18 cellular contexts compared by ENCODE assay signal in genomic region chr11:73192272-73192671, GRCh38. TPM values are rescaled to one million over a fixed set of nuclear protein-coding genes. Genes with fewer than 3 reads are reported as not detected.
A peak's percentile ranks its signal among the peaks of the same experiment; 100 is the strongest.
DNase-seq lines count a peak whose midpoint lies in the region; ATAC-seq, FAIRE-seq and TF ChIP-seq lines count a peak whose summit lies in the region.
"Had no signal": no experiment of that assay in that cellular context is flagged by ENCODE, and none has a peak within 500 bp of the region (broad histone marks: within the 10 kb centered on the region; RNA-seq: fewer than 3 reads in every experiment).

No MANE protein-coding gene starts in this region.

- no peak overlapping the region for H3K4me3 Mint-ChIP-seq in astrocyte (ENCODE audit: unreplicated experiment)
- H3K4me3 Mint-ChIP-seq: activated CD4-positive, alpha-beta T cell treated with anti-CD3 and anti-CD28 coated beads, Interleukin-2, amount 10 ng/mL, durations not matched to agents 7 days and 5 days; neural progenitor cell; stimulated activated naive B cell treated with anti-CD40 and anti-IgM and Interleukin-4, amounts not matched to agents 10 μg/mL and 1 μg/mL and 100 μg/mL, for 72 hours; T-helper 2 cell treated with Interferon-gamma antibody and Interleukin-4, amounts not matched to agents 5 μg/mL and 100 μg/mL, for 36 hours had no signal

- H2AFZ ChIP-seq in astrocyte (ENCODE audit: low read depth, low read length), result no peak overlapping the region
- H2AFZ ChIP-seq: neural progenitor cell had no signal

- H3K27ac Mint-ChIP-seq in astrocyte (ENCODE audit: unreplicated experiment), result peak overlapping the region; percentile 20
- H3K27ac Mint-ChIP-seq: activated CD4-positive, alpha-beta T cell treated with anti-CD3 and anti-CD28 coated beads, Interleukin-2, amount 10 ng/mL, durations not matched to agents 7 days and 5 days; neural progenitor cell; stimulated activated naive B cell treated with anti-CD40 and anti-IgM and Interleukin-4, amounts not matched to agents 10 μg/mL and 1 μg/mL and 100 μg/mL, for 72 hours; T-helper 2 cell treated with Interferon-gamma antibody and Interleukin-4, amounts not matched to agents 5 μg/mL and 100 μg/mL, for 36 hours had no signal

- TF ChIP-seq CTCF in astrocyte (IDR thresholded peaks at IDR 0.05; ENCODE audit: insufficient read depth, low read depth, low read length) (no peak), lower lobe of right lung (IDR thresholded peaks at IDR 0.05) (no peak), foreskin fibroblast (IDR thresholded peaks at IDR 0.05; ENCODE audit: low read depth, low read length) (no peak)

- no peaks in the 10 kb centered on the region for H4K20me1 ChIP-seq in astrocyte (ENCODE audit: insufficient read depth, low read length)

- H3K36me3 ChIP-seq in astrocyte (ENCODE audit: insufficient read depth, low read length), result no peaks in the 10 kb centered on the region
- H3K36me3 ChIP-seq in lower lobe of right lung, result no peaks in the 10 kb centered on the region
- H3K36me3 ChIP-seq: BE2C, neural progenitor cell, right lobe of liver had no signal

- H3K9me3 Mint-ChIP-seq in astrocyte (ENCODE audit: unreplicated experiment), result no peaks in the 10 kb centered on the region
- H3K9me3 Mint-ChIP-seq: activated CD4-positive, alpha-beta T cell treated with anti-CD3 and anti-CD28 coated beads, Interleukin-2, amount 10 ng/mL, durations not matched to agents 7 days and 5 days; stimulated activated naive B cell treated with anti-CD40 and anti-IgM and Interleukin-4, amounts not matched to agents 10 μg/mL and 1 μg/mL and 100 μg/mL, for 72 hours; T-helper 2 cell treated with Interferon-gamma antibody and Interleukin-4, amounts not matched to agents 5 μg/mL and 100 μg/mL, for 36 hours had no signal

- H3K27ac ChIP-seq in astrocyte (ENCODE audit: low read depth, low read length), result no peak overlapping the region
- no peak overlapping the region for H3K27ac ChIP-seq in lower lobe of right lung
- H3K27ac ChIP-seq: neural progenitor cell, right lobe of liver had no signal

- no peaks in the 10 kb centered on the region for H3K4me1 ChIP-seq in astrocyte (ENCODE audit: insufficient read depth, low read length)
- H3K4me1 ChIP-seq in lower lobe of right lung, result peaks cover 7% of the 10 kb centered on the region
- H3K4me1 ChIP-seq: neural progenitor cell, right lobe of liver had no signal

- no peak for TF ChIP-seq POLR2A in GM12892 (IDR thresholded peaks at IDR 0.05; ENCODE audit: low read depth, low read length)

- no peaks in the 10 kb centered on the region for H3K36me3 Mint-ChIP-seq in astrocyte (ENCODE audit: low read depth, unreplicated experiment)
- H3K36me3 Mint-ChIP-seq: neural progenitor cell; stimulated activated naive B cell treated with anti-CD40 and anti-IgM and Interleukin-4, amounts not matched to agents 10 μg/mL and 1 μg/mL and 100 μg/mL, for 72 hours had no signal

- no peak for FAIRE-seq in astrocyte (lab: Jason Lieb, UNC)
- no peak for FAIRE-seq in GM12892 (lab: Jason Lieb, UNC)

- no peaks in the 10 kb centered on the region for H3K9me3 ChIP-seq in astrocyte (ENCODE audit: insufficient read depth, low read depth, low read length)
- no peaks in the 10 kb centered on the region for H3K9me3 ChIP-seq in lower lobe of right lung
- H3K9me3 ChIP-seq: BE2C, right lobe of liver had no signal

- H3K27me3 ChIP-seq in astrocyte (ENCODE audit: insufficient read depth, low read length) (no peaks in the 10 kb centered on the region), lower lobe of right lung (ENCODE audit: low read depth) (no peaks in the 10 kb centered on the region)
- H3K27me3 ChIP-seq: BE2C, neural progenitor cell, right lobe of liver had no signal

- H3K9ac ChIP-seq in astrocyte (ENCODE audit: low read length), result no peak overlapping the region
- H3K9ac ChIP-seq: neural progenitor cell had no signal

- no peak overlapping the region for H3K4me2 ChIP-seq in astrocyte (ENCODE audit: low read length)
- H3K4me2 ChIP-seq: neural progenitor cell had no signal

- H3K4me3 ChIP-seq in astrocyte (ENCODE audit: insufficient read depth, low read depth, low read length) (no peak overlapping the region), lower lobe of right lung (no peak overlapping the region), foreskin fibroblast (ENCODE audit: low read depth in 1 of 2, low read length in 2 of 2) (no peak overlapping the region)
- H3K4me3 ChIP-seq: neural progenitor cell, right lobe of liver had no signal

- in situ Hi-C loops in KBM-7 (cut with MboI; ENCODE audit: low pct_unique_long_range_greater_than_20kb, low sequenced_read_pairs), result no loop called here

- DNase-seq in Daoy (ENCODE audit: low read depth) (peak; percentile 65), HT-29 (ENCODE audit: low spot score) (peak; percentile 66), astrocyte (ENCODE audit: low read depth) (no peak), lower lobe of right lung (peak; percentile 59), foreskin fibroblast (no peak), GM12892 (ENCODE audit: insufficient read length) (no peak), KBM-7 (no peak)
- DNase-seq: activated CD4-positive, alpha-beta T cell treated with anti-CD3 and anti-CD28 coated beads, Interleukin-2, amount 10 ng/mL, durations not matched to agents 7 days and 5 days; activated gamma-delta T cell treated with Interleukin-2 at 50 U/mL for 16 hours; BE2C; NCI-H2081; NCI-H748 treated with DMSO at 0.1 percent for 48 hours; stimulated activated naive B cell treated with anti-CD40 and anti-IgM and Interleukin-4, amounts not matched to agents 10 μg/mL and 1 μg/mL and 100 μg/mL, for 72 hours had no signal

- no peaks in the 10 kb centered on the region for H3K79me2 ChIP-seq in astrocyte (ENCODE audit: insufficient read depth, low read length)

- peaks cover 4% of the 10 kb centered on the region for H3K4me1 Mint-ChIP-seq in astrocyte (ENCODE audit: low read depth, unreplicated experiment)
- H3K4me1 Mint-ChIP-seq: neural progenitor cell had no signal

- peaks cover 37% of the 10 kb centered on the region for H3K27me3 Mint-ChIP-seq in astrocyte (ENCODE audit: low read depth, unreplicated experiment)
- H3K27me3 Mint-ChIP-seq: activated CD4-positive, alpha-beta T cell treated with anti-CD3 and anti-CD28 coated beads, Interleukin-2, amount 10 ng/mL, durations not matched to agents 7 days and 5 days; stimulated activated naive B cell treated with anti-CD40 and anti-IgM and Interleukin-4, amounts not matched to agents 10 μg/mL and 1 μg/mL and 100 μg/mL, for 72 hours had no signal

- intact Hi-C loops in lower lobe of right lung (cut with DNase I), result no loop called here

- ATAC-seq in lower lobe of right lung, result peak; percentile 62 to 85
- ATAC-seq in GM18511 (IDR thresholded peaks at IDR 0.05; ENCODE audit: unreplicated experiment), result no peak
- ATAC-seq: right lobe of liver; Right ventricle myocardium inferior; stimulated activated naive B cell treated with anti-CD40 and anti-IgM and Interleukin-4, amounts not matched to agents 10 μg/mL and 1 μg/mL and 100 μg/mL, for 72 hours had no signal

RNA-seq across cellular contexts. Expression of gene P2RY2, which starts 25.8 kb away (rescaled TPM):
- total RNA-seq in Daoy (2014; rRNA removed; shearing (Covaris generic)), result 0.74 TPM in 1 of 2 replicates, not detected in the other
- 36.4 and 39.5 TPM in 2 replicates for total RNA-seq in HT-29 (2014; rRNA removed; shearing (Covaris generic))
- total RNA-seq in astrocyte (0.12 and 0.30 TPM in 2 replicates), lower lobe of right lung (6.5 TPM)
- not detected for polyA plus RNA-seq in GM12892 (2012; ENCODE audit: missing spikeins)
- total RNA-seq: activated CD4-positive, alpha-beta T cell treated with anti-CD3 and anti-CD28 coated beads, Interleukin-2, amount 10 ng/mL, durations not matched to agents 7 days and 5 days had no signal

RNA-seq across cellular contexts. Expression of gene FCHSD2, which starts 50.2 kb away (rescaled TPM):
- total RNA-seq in Daoy (2014; rRNA removed; shearing (Covaris generic)), result 4.8 and 7.2 TPM in 2 replicates
- 2.9 and 4.8 TPM in 2 replicates for total RNA-seq in HT-29 (2014; rRNA removed; shearing (Covaris generic))
- 17.8 and 18.9 TPM in 2 replicates for total RNA-seq in astrocyte
- 59.0 TPM for total RNA-seq in lower lobe of right lung
- polyA plus RNA-seq in GM12892 (2012; ENCODE audit: missing spikeins), result 70.2 TPM

Comparison
In these comparisons a context has a peak if more than half of its experiments do, and no peak if none do; other contexts are left out.
1. DNase-seq: peak in Daoy (single experiment), HT-29 (single experiment) and lower lobe of right lung (single experiment); none in astrocyte (single experiment), foreskin fibroblast (0 of 2), GM12892 (single experiment) and KBM-7 (single experiment).